In the genomic region with DNA sequence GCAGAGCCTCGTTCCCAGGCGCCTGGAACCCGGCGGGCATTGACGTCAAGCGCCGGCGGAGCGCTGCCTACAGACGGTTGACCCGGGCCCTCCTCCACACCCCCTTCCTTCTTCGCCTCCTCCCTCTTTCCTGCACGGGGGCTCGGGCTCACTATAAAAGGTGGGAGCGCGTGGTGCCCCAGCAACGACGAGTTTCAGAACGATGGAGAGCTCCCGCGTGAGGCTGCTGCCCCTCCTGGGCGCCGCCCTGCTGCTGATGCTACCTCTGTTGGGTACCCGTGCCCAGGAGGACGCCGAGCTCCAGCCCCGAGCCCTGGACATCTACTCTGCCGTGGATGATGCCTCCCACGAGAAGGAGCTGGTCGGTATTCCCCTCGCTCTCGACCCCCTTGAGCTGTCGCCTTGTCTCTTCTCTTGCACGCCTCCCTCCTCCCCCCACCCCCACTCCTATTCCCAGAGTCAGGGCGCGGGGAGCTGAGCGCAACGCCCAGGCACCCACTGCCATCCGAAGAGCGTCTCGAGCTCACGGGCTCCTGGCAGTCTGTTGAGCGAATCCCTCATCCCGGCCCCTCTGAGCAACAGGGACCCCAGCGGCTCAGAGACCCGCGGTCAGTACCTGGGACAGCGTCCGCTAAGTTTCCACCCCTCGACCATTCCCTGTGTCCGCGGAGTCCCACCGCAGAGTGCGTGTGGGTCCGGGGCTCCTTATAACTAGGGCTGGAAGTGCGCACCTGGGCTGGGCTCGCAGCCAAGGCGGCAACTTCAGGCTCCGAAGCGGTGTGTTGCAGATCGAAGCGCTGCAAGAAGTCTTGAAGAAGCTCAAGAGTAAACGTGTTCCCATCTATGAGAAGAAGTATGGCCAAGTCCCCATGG, we compare ENCODE assay signal across 1 cellular context.
A peak's percentile ranks its signal among the peaks of the same experiment; 100 is the strongest.
TF ChIP-seq lines count a peak whose summit lies in the region.

TSS of gene CARTPT (plus strand) at position 184 of the 873 bp plus-strand sequence. CDS start at position 203, 19 bp downstream.

TF ChIP-seq in WTC11, 78 proteins besides CTCF, POLR2A, EP300 and RAD21 (continued from another document):
- TF ChIP-seq ZNF281 (CRISPR knock-in tag; IDR thresholded peaks at IDR 0.05) (no peak), CBFB (CRISPR knock-in tag; IDR thresholded peaks at IDR 0.05; ENCODE audit: low read depth) (no peak), TCF7 (CRISPR knock-in tag; IDR thresholded peaks at IDR 0.05; ENCODE audit: low read depth) (0 out of 2 replicates have a peak, but pooled peaks have one; percentile 66), RELA (CRISPR knock-in tag; IDR thresholded peaks at IDR 0.05; ENCODE audit: borderline replicate concordance) (peak; percentile 44; the same call in 1 of the 2 replicates), ZNF416 (CRISPR knock-in tag; IDR thresholded peaks at IDR 0.05) (no peak), OVOL2 (CRISPR knock-in tag; IDR thresholded peaks at IDR 0.05; ENCODE audit: borderline replicate concordance) (no peak), NFATC4 (CRISPR knock-in tag; IDR thresholded peaks at IDR 0.05) (no peak), ZBTB43 (CRISPR knock-in tag; IDR thresholded peaks at IDR 0.05) (peak; percentile 51; the same call in 1 of the 2 replicates), IRF2 (CRISPR knock-in tag; IDR thresholded peaks at IDR 0.05; ENCODE audit: borderline replicate concordance, low read depth) (no peak), ATF1 (CRISPR knock-in tag; IDR thresholded peaks at IDR 0.05) (no peak; the same call in none of the 2 replicates), RORB (CRISPR knock-in tag; IDR thresholded peaks at IDR 0.05) (no peak), JAZF1 (CRISPR knock-in tag; IDR thresholded peaks at IDR 0.05) (no peak)
- TF ChIP-seq, protein P1, sequence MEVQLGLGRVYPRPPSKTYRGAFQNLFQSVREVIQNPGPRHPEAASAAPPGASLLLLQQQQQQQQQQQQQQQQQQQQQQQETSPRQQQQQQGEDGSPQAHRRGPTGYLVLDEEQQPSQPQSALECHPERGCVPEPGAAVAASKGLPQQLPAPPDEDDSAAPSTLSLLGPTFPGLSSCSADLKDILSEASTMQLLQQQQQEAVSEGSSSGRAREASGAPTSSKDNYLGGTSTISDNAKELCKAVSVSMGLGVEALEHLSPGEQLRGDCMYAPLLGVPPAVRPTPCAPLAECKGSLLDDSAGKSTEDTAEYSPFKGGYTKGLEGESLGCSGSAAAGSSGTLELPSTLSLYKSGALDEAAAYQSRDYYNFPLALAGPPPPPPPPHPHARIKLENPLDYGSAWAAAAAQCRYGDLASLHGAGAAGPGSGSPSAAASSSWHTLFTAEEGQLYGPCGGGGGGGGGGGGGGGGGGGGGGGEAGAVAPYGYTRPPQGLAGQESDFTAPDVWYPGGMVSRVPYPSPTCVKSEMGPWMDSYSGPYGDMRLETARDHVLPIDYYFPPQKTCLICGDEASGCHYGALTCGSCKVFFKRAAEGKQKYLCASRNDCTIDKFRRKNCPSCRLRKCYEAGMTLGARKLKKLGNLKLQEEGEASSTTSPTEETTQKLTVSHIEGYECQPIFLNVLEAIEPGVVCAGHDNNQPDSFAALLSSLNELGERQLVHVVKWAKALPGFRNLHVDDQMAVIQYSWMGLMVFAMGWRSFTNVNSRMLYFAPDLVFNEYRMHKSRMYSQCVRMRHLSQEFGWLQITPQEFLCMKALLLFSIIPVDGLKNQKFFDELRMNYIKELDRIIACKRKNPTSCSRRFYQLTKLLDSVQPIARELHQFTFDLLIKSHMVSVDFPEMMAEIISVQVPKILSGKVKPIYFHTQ (CRISPR knock-in tag; IDR thresholded peaks at IDR 0.05), result no peak
- TF ChIP-seq, protein P2, sequence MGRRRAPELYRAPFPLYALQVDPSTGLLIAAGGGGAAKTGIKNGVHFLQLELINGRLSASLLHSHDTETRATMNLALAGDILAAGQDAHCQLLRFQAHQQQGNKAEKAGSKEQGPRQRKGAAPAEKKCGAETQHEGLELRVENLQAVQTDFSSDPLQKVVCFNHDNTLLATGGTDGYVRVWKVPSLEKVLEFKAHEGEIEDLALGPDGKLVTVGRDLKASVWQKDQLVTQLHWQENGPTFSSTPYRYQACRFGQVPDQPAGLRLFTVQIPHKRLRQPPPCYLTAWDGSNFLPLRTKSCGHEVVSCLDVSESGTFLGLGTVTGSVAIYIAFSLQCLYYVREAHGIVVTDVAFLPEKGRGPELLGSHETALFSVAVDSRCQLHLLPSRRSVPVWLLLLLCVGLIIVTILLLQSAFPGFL (CRISPR knock-in tag; IDR thresholded peaks at IDR 0.05; ENCODE audit: borderline replicate concordance), result no peak; the same call in 1 of the 2 replicates
TF ChIP-seq in WTC11: peak in this region for 23.
